1 cellular context compared by ENCODE assay signal in genomic region chr10:22622242-22622806, GRCh38.
TF ChIP-seq lines count a peak whose summit lies in the region.

No MANE protein-coding gene starts in this region.

TF ChIP-seq in endothelial cell of umbilical vein, 7 proteins besides CTCF, POLR2A, EP300 and RAD21 (continued from another document):
- TF ChIP-seq MAX (IDR thresholded peaks at IDR 0.05; ENCODE audit: insufficient read depth, insufficient read length) (no peak), GATA2 (IDR thresholded peaks at IDR 0.05; ENCODE audit: insufficient read depth, insufficient read length, low read depth, low read length) (no peak), EZH2 (IDR thresholded peaks at IDR 0.05; ENCODE audit: borderline replicate concordance, low read depth, low read length, severe bottlenecking) (no peak)
